ENCODE assay signal across 27 cellular contexts in the genomic region with DNA sequence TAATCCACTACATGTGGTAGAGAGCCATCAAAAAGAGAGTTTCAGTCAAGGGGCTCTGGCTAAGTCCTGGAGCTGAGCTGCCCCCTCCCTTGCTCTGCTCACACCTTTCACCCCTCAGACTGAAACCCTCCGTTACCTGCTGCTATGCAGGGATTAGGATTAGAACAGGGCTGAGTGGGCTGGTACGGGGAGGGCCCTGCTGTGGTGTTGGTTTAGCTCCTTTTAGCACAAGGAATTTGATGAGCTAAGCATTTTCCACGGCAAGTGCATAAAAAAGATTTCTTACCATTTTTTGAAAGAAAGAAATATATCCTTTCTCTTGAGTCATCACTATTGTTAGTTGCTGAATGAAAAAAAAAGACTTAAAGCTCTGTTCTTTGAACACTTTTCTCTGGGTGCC. TPM values are rescaled to one million over a fixed set of nuclear protein-coding genes. Genes with fewer than 3 reads are reported as not detected.
DNase-seq lines count a peak whose midpoint lies in the region; ATAC-seq and TF ChIP-seq lines count a peak whose summit lies in the region.
"Had no signal": no experiment of that assay in that cellular context is flagged by ENCODE, and none has a peak within 500 bp of the region (broad histone marks: within the 10 kb centered on the region; RNA-seq: fewer than 3 reads in every experiment).

No MANE protein-coding gene starts in this region.

- H3K27ac Mint-ChIP-seq in neural progenitor cell = no peak overlapping the region
- H3K27ac Mint-ChIP-seq: activated CD8-positive, alpha-beta T cell treated with anti-CD3 and anti-CD28 coated beads, Interleukin-2, amount 10 ng/mL, durations not matched to agents 7 days and 5 days had no signal

- H3K9me3 Mint-ChIP-seq in neural progenitor cell = no peaks in the 10 kb centered on the region

- DNase-seq in H7 = peak; percentile 60
- DNase-seq in adipocyte (ENCODE audit: low read depth) = peak; percentile 15
- DNase-seq in fibroblast of peridontal ligament (ENCODE audit: extremely low read depth) = peak; percentile 40
- DNase-seq in neural progenitor cell (ENCODE audit: low spot score) = peak; percentile 50
- no peak for DNase-seq in brain microvascular endothelial cell
- DNase-seq in GM20000 (ENCODE audit: low spot score) = no peak
- DNase-seq: activated CD8-positive, alpha-beta T cell treated with anti-CD3 and anti-CD28 coated beads, Interleukin-2, amount 10 ng/mL, durations not matched to agents 7 days and 5 days; activated gamma-delta T cell; adrenal gland; HCEC 1CT; heart right ventricle; Kasumi-1; lower lobe of right lung; NCI-H1092; NCI-H2029; NCI-H345; OCI-M1; ovary; right cardiac atrium; stimulated activated CD8-positive, alpha-beta memory T cell treated with anti-CD3 and anti-CD28 coated beads, Interleukin-4, amount 100 ng/mL, for 48 hours; SW 1271; upper lobe of left lung had no signal

- no peak overlapping the region for H3K9ac ChIP-seq in adipocyte (ENCODE audit: low read length)
- H3K9ac ChIP-seq in neural progenitor cell = no peak overlapping the region

- peak overlapping the region; percentile 54 for H3K4me2 ChIP-seq in neural progenitor cell

- no peak for TF ChIP-seq CTCF in neural progenitor cell (IDR thresholded peaks at IDR 0.05)
- TF ChIP-seq CTCF in brain microvascular endothelial cell (IDR thresholded peaks at IDR 0.05; ENCODE audit: low read depth, low read length, missing control alignments) = no peak
- no peak for TF ChIP-seq CTCF in GM20000 (IDR thresholded peaks at IDR 0.05; ENCODE audit: extremely low read depth, missing control alignments)

- no peak overlapping the region for H3K4me3 ChIP-seq in H7 (ENCODE audit: insufficient read depth, low read depth, low read length)
- no peak overlapping the region for H3K4me3 ChIP-seq in adipocyte (ENCODE audit: low read length)
- H3K4me3 ChIP-seq in neural progenitor cell = no peak overlapping the region
- H3K4me3 ChIP-seq in brain microvascular endothelial cell (ENCODE audit: low read depth, low read length) = no peak overlapping the region
- H3K4me3 ChIP-seq: adrenal gland, cardiac muscle cell, heart right ventricle, lower lobe of right lung, ovary, upper lobe of left lung had no signal

- no peak for ATAC-seq in HG03097 (IDR thresholded peaks at IDR 0.05; ENCODE audit: low FRiP score, unreplicated experiment)
- no peak for ATAC-seq in HG03439 (IDR thresholded peaks at IDR 0.05; ENCODE audit: unreplicated experiment)
- ATAC-seq: activated CD4-positive, CD25-positive, alpha-beta regulatory T cell treated with anti-CD3 and anti-CD28 coated beads, Interleukin-2, amount 50 U/mL, for 24 hours; activated CD8-positive, alpha-beta T cell treated with anti-CD3 and anti-CD28 coated beads, Interleukin-2, amount 10 ng/mL, durations not matched to agents 7 days and 5 days; heart right ventricle; lower lobe of right lung; right cardiac atrium; Right ventricle myocardium inferior had no signal

- peaks cover 56% of the 10 kb centered on the region for H3F3A ChIP-seq in neural progenitor cell (ENCODE audit: low read depth)

- H4K20me1 ChIP-seq in neural progenitor cell (ENCODE audit: low read depth) = peaks cover 32% of the 10 kb centered on the region

- H3K4me1 ChIP-seq in adipocyte (ENCODE audit: control insufficient read depth, insufficient read depth, low read length) = peaks cover 27% of the 10 kb centered on the region
- H3K4me1 ChIP-seq in neural progenitor cell = peaks cover 52% of the 10 kb centered on the region

- no peak overlapping the region for H3K27ac ChIP-seq in neural progenitor cell
- H3K27ac ChIP-seq in brain microvascular endothelial cell = no peak overlapping the region
- H3K27ac ChIP-seq: adrenal gland, cardiac muscle cell, lower lobe of right lung, ovary, upper lobe of left lung had no signal

- H3K79me2 ChIP-seq in neural progenitor cell (ENCODE audit: low read depth) = peaks cover 48% of the 10 kb centered on the region

- H3K36me3 ChIP-seq in H7 (replicated peaks; ENCODE audit: control insufficient read depth, insufficient read depth, low read length) (no peaks in the 10 kb centered on the region), adipocyte (ENCODE audit: control insufficient read depth, insufficient read depth, low read length, severe bottlenecking) (no peaks in the 10 kb centered on the region), neural progenitor cell (no peaks in the 10 kb centered on the region), brain microvascular endothelial cell (replicated peaks) (no peaks in the 10 kb centered on the region)
- H3K36me3 ChIP-seq: adrenal gland, cardiac muscle cell, heart right ventricle, lower lobe of right lung, ovary, upper lobe of left lung had no signal

- H3K27me3 ChIP-seq in H7 (ENCODE audit: control insufficient read depth, insufficient read depth, low read length) (no peaks in the 10 kb centered on the region), adipocyte (replicated peaks; ENCODE audit: control insufficient read depth, insufficient read depth, low read length) (no peaks in the 10 kb centered on the region), neural progenitor cell (no peaks in the 10 kb centered on the region), brain microvascular endothelial cell (replicated peaks) (no peaks in the 10 kb centered on the region)
- H3K27me3 ChIP-seq: adrenal gland, cardiac muscle cell, heart right ventricle, ovary, upper lobe of left lung had no signal

- no peak overlapping the region for H3K4me3 Mint-ChIP-seq in neural progenitor cell
- H3K4me3 Mint-ChIP-seq: activated CD8-positive, alpha-beta T cell treated with anti-CD3 and anti-CD28 coated beads, Interleukin-2, amount 10 ng/mL, durations not matched to agents 7 days and 5 days had no signal

- peaks cover 4% of the 10 kb centered on the region for H3K27me3 Mint-ChIP-seq in neural progenitor cell (ENCODE audit: insufficient read depth, low read depth)

- peaks cover 10% of the 10 kb centered on the region for H3K36me3 Mint-ChIP-seq in neural progenitor cell

- H2AFZ ChIP-seq in neural progenitor cell (replicated peaks) = no peak overlapping the region

- peaks cover 59% of the 10 kb centered on the region for H3K4me1 Mint-ChIP-seq in neural progenitor cell

- in situ Hi-C loops in brain microvascular endothelial cell (cut with HindIII; ENCODE audit: low pct_ligation_motif_present, low sequenced_read_pairs) = no loop called here

- H3K9me3 ChIP-seq in adipocyte (ENCODE audit: control insufficient read depth, low read length) (no peaks in the 10 kb centered on the region), neural progenitor cell (ENCODE audit: low read depth) (no peaks in the 10 kb centered on the region)
- H3K9me3 ChIP-seq: adrenal gland, lower lobe of right lung, ovary, upper lobe of left lung had no signal

RNA-seq across cellular contexts. Expression of a gene that starts 46.3 kb away (rescaled TPM):
- 9.9 and 10.7 TPM in 2 replicates for total RNA-seq in H7 (2014; rRNA removed; shearing (Covaris generic))
- total RNA-seq in neural progenitor cell (ENCODE audit: low replicate concordance) = 1.0 and 3.7 TPM in 2 replicates
- total RNA-seq: activated CD8-positive, alpha-beta T cell treated with anti-CD3 and anti-CD28 coated beads, Interleukin-2, amount 10 ng/mL, durations not matched to agents 7 days and 5 days had no signal

Comparison
In these comparisons a context has a peak if more than half of its experiments do, and no peak if none do; other contexts are left out.
1. DNase-seq: peak in H7 (single experiment), adipocyte (single experiment), fibroblast of peridontal ligament (single experiment) and neural progenitor cell (single experiment); none in brain microvascular endothelial cell (single experiment) and GM20000 (single experiment).